In the genomic region with DNA sequence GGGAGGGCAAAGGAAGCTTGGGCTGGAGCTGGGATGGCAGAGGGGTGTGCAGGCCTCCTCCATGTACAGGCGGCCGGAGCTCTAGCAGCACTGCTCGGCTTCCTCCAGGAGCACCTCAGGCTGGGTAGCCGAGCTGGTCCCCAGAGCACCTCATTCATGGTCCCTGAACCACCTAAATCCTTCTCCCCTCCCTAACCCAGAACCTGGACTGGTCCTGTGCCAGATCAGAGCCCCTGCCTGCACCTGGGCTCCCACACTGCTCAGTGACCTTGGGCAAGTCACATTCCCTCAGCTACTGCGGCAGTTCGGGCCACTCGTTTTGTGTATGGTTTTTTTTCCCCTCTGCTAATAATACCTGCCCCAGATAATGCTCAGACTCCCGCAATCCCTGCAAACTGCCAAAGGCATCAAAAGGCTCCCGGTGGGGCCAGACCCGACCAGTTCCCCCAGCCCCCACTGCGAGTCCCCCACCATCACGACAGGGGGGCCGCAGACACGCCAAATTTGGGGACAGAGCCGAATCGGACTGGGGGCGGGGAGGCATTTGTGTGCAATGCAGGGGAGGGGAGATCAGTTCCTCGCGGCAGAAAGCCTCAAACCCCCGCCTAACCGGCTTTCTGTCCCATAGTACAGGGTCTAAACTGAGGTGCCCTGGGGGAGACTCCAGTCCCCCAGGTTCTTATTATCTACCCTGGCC, we compare ENCODE assay signal across 8 cellular contexts. TPM values are rescaled to one million over a fixed set of nuclear protein-coding genes. Genes with fewer than 3 reads are reported as not detected.
DNase-seq lines count a peak whose midpoint lies in the region; ATAC-seq and TF ChIP-seq lines count a peak whose summit lies in the region.

No MANE protein-coding gene starts in this region.

- H3K9ac ChIP-seq in iPS-20b (ENCODE audit: low read depth, low read length), result peak overlapping the region; percentile 64; the same call in 1 of the 2 replicates

- no peak for ATAC-seq in HG02571 (IDR thresholded peaks at IDR 0.05; ENCODE audit: unreplicated experiment)

- TF ChIP-seq CTCF in testis (IDR thresholded peaks at IDR 0.05), result no peak

- DNase-seq in activated T-cell treated with anti-CD3 and anti-CD28 coated beads, Interleukin-2, amount 50 U/mL, for 24 hours, result no peak
- DNase-seq in activated T-cell treated with anti-CD3 and anti-CD28 coated beads, Interleukin-2, amount 50 U/mL, for 48 hours, result no peak
- no peak for DNase-seq in activated T-helper 2 cell treated with anti-CD3 and anti-CD28 coated beads, Interferon-gamma antibody, Interleukin-2, Interleukin-4, amounts not matched to agents 10 μg/mL and 5 μg/mL and 100 μg/mL, durations not matched to agents 14 hours and 24 hours and 36 hours (ENCODE audit: low spot score)
- no peak for DNase-seq in testis
- no peak for DNase-seq in anterior cingulate cortex (lab: John Stamatoyannopoulos, UW)
- DNase-seq in stimulated activated CD4-positive, alpha-beta T cell treated with anti-CD3 and anti-CD28 coated beads, Interleukin-1b, Interleukin-23, amount 100 ng/mL, for 48 hours, result no peak

- H3K27ac ChIP-seq in iPS-20b (ENCODE audit: low read length) (no peak overlapping the region), testis (peak overlapping the region; percentile 79 to 89)

- H3K27me3 ChIP-seq in iPS-20b (ENCODE audit: insufficient read depth, low read length), result peaks cover 38% of the 10 kb centered on the region
- no peaks in the 10 kb centered on the region for H3K27me3 ChIP-seq in testis

- peaks cover 78% of the 10 kb centered on the region for H3K4me1 Mint-ChIP-seq in activated T-cell treated with anti-CD3 and anti-CD28 coated beads, Interleukin-2, amount 50 U/mL, for 24 hours (ENCODE audit: low read depth)
- H3K4me1 Mint-ChIP-seq in activated T-helper 2 cell treated with anti-CD3 and anti-CD28 coated beads, Interferon-gamma antibody, Interleukin-2, Interleukin-4, amounts not matched to agents 10 μg/mL and 5 μg/mL and 100 μg/mL, durations not matched to agents 14 hours and 24 hours and 36 hours (ENCODE audit: low read depth), result peaks cover 70% of the 10 kb centered on the region

- H3K4me3 Mint-ChIP-seq in activated T-cell treated with anti-CD3 and anti-CD28 coated beads, Interleukin-2, amount 50 U/mL, for 24 hours, result peak overlapping the region; percentile 95
- H3K4me3 Mint-ChIP-seq in activated T-helper 2 cell treated with anti-CD3 and anti-CD28 coated beads, Interferon-gamma antibody, Interleukin-2, Interleukin-4, amounts not matched to agents 10 μg/mL and 5 μg/mL and 100 μg/mL, durations not matched to agents 14 hours and 24 hours and 36 hours (ENCODE audit: low read depth), result peak overlapping the region; percentile 91

- H3K4me1 ChIP-seq in iPS-20b (ENCODE audit: insufficient read depth, low read length) (peaks cover 6% of the 10 kb centered on the region; the same call in 1 of the 2 replicates), testis (peaks cover 58% of the 10 kb centered on the region)

- peak overlapping the region; percentile 90 for H3K27ac Mint-ChIP-seq in activated T-cell treated with anti-CD3 and anti-CD28 coated beads, Interleukin-2, amount 50 U/mL, for 24 hours
- peak overlapping the region; percentile 28 for H3K27ac Mint-ChIP-seq in activated T-helper 2 cell treated with anti-CD3 and anti-CD28 coated beads, Interferon-gamma antibody, Interleukin-2, Interleukin-4, amounts not matched to agents 10 μg/mL and 5 μg/mL and 100 μg/mL, durations not matched to agents 14 hours and 24 hours and 36 hours

- no peaks in the 10 kb centered on the region for H3K9me3 Mint-ChIP-seq in activated T-cell treated with anti-CD3 and anti-CD28 coated beads, Interleukin-2, amount 50 U/mL, for 24 hours
- no peaks in the 10 kb centered on the region for H3K9me3 Mint-ChIP-seq in activated T-helper 2 cell treated with anti-CD3 and anti-CD28 coated beads, Interferon-gamma antibody, Interleukin-2, Interleukin-4, amounts not matched to agents 10 μg/mL and 5 μg/mL and 100 μg/mL, durations not matched to agents 14 hours and 24 hours and 36 hours

- H3K36me3 ChIP-seq in iPS-20b (ENCODE audit: insufficient read depth, low read depth, low read length) (no peaks in the 10 kb centered on the region; the same call in 1 of the 2 replicates), testis (ENCODE audit: low read depth, missing control alignments) (no peaks in the 10 kb centered on the region)

- no peak for TF ChIP-seq POLR2A in testis (IDR thresholded peaks at IDR 0.05)

- H3K36me3 Mint-ChIP-seq in activated T-cell treated with anti-CD3 and anti-CD28 coated beads, Interleukin-2, amount 50 U/mL, for 24 hours (ENCODE audit: low read depth), result peaks cover 55% of the 10 kb centered on the region
- peaks cover 35% of the 10 kb centered on the region for H3K36me3 Mint-ChIP-seq in activated T-helper 2 cell treated with anti-CD3 and anti-CD28 coated beads, Interferon-gamma antibody, Interleukin-2, Interleukin-4, amounts not matched to agents 10 μg/mL and 5 μg/mL and 100 μg/mL, durations not matched to agents 14 hours and 24 hours and 36 hours (ENCODE audit: low read depth)

- no peaks in the 10 kb centered on the region for H3K27me3 Mint-ChIP-seq in activated T-cell treated with anti-CD3 and anti-CD28 coated beads, Interleukin-2, amount 50 U/mL, for 24 hours
- H3K27me3 Mint-ChIP-seq in activated T-helper 2 cell treated with anti-CD3 and anti-CD28 coated beads, Interferon-gamma antibody, Interleukin-2, Interleukin-4, amounts not matched to agents 10 μg/mL and 5 μg/mL and 100 μg/mL, durations not matched to agents 14 hours and 24 hours and 36 hours (ENCODE audit: low read depth), result no peaks in the 10 kb centered on the region

- H3K4me3 ChIP-seq in iPS-20b (ENCODE audit: low read length), result peak overlapping the region; percentile 79
- peak overlapping the region; percentile 78 to 92 for H3K4me3 ChIP-seq in testis

- 15 to 29% methylated on average over 8 to 21 of the region's 21 CpGs for WGBS in testis, 2 donors

- intact Hi-C loops in activated T-helper 2 cell treated with anti-CD3 and anti-CD28 coated beads, Interferon-gamma antibody, Interleukin-2, Interleukin-4, amounts not matched to agents 10 μg/mL and 5 μg/mL and 100 μg/mL, durations not matched to agents 14 hours and 24 hours and 36 hours (cut with micrococcal nuclease), result loop anchor here (2.0 kb wide), 1 partner anchor 32 kb away; no protein-coding TSS in a partner anchor
- intact Hi-C loops in testis (cut with DNase I; ENCODE audit: low total_unique reads), result no loop called here

- H3K9me3 ChIP-seq in iPS-20b (ENCODE audit: insufficient read depth, low read depth, low read length) (no peaks in the 10 kb centered on the region), testis (no peaks in the 10 kb centered on the region)

RNA-seq across cellular contexts. Expression of a gene that starts 1.3 kb away (rescaled TPM):
- total RNA-seq in activated T-helper 2 cell treated with anti-CD3 and anti-CD28 coated beads, Interferon-gamma antibody, Interleukin-2, Interleukin-4, amounts not matched to agents 10 μg/mL and 5 μg/mL and 100 μg/mL, durations not matched to agents 14 hours and 24 hours and 36 hours, result 45.9 and 50.3 TPM in 2 replicates
- 100 to 1,000 TPM; 217 to 220 TPM for total RNA-seq in testis
- 80.7 TPM for polyA plus RNA-seq in testis (ENCODE audit: insufficient read depth, low read depth, low replicate concordance)

RNA-seq across cellular contexts. Expression of a gene that starts 28.5 kb away (rescaled TPM):
- total RNA-seq in activated T-helper 2 cell treated with anti-CD3 and anti-CD28 coated beads, Interferon-gamma antibody, Interleukin-2, Interleukin-4, amounts not matched to agents 10 μg/mL and 5 μg/mL and 100 μg/mL, durations not matched to agents 14 hours and 24 hours and 36 hours, result 55.3 and 59.1 TPM in 2 replicates
- total RNA-seq in testis, result 10 to 100 TPM; 61.9 to 70.6 TPM
- 104 TPM for polyA plus RNA-seq in testis (ENCODE audit: insufficient read depth, low read depth, low replicate concordance)
